21 cellular contexts compared by ENCODE assay signal in genomic region chr4:85818700-85819099, GRCh38.
"Had no signal": no experiment of that assay in that cellular context is flagged by ENCODE, and none has a peak within 500 bp of the region (broad histone marks: within the 10 kb centered on the region; RNA-seq: fewer than 3 reads in every experiment).

No MANE protein-coding gene starts in this region.

- H3K4me1 ChIP-seq: adrenal gland had no signal

- H3K36me3 ChIP-seq: adrenal gland, right atrium auricular region, transverse colon, vagina had no signal

- H3K27me3 ChIP-seq: adrenal gland, dorsolateral prefrontal cortex, right atrium auricular region, transverse colon, vagina had no signal

- DNase-seq: activated CD4-positive, alpha-beta T cell treated with anti-CD3 and anti-CD28 coated beads for 4 hours; activated CD8-positive, alpha-beta memory T cell treated with anti-CD3 and anti-CD28 coated beads, Interleukin-2, amount 50 U/mL, for 4 hours; activated CD8-positive, alpha-beta T cell treated with anti-CD3 and anti-CD28 coated beads, Interleukin-2, amount 10 ng/mL, durations not matched to agents 7 days and 5 days; activated effector memory CD4-positive, alpha-beta T cell treated with anti-CD3 and anti-CD28 coated beads, Interleukin-2, amount 50 U/mL, for 16 hours; activated T-cell treated with anti-CD3 and anti-CD28 coated beads, Interleukin-2, amount 50 U/mL, for 48 hours; adrenal gland; dorsolateral prefrontal cortex; endodermal cell; mucosa of descending colon; naive thymus-derived CD8-positive, alpha-beta T cell; nucleus accumbens; stimulated activated CD4-positive, alpha-beta T cell treated with anti-CD3 and anti-CD28 coated beads, Interleukin-15, amount 100 ng/mL, for 24 hours; stimulated activated CD4-positive, alpha-beta T cell treated with anti-CD3 and anti-CD28 coated beads, Interleukin-4, amount 100 ng/mL, for 1 hour; stimulated activated naive CD4-positive, alpha-beta T cell; transverse colon had no signal

- H3K36me3 Mint-ChIP-seq: activated naive CD4-positive, alpha-beta T cell treated with anti-CD3 and anti-CD28 coated beads, Interleukin-2, amount 50 U/mL, for 24 hours; naive thymus-derived CD8-positive, alpha-beta T cell had no signal

- H3K4me1 Mint-ChIP-seq: activated naive CD4-positive, alpha-beta T cell treated with anti-CD3 and anti-CD28 coated beads, Interleukin-2, amount 50 U/mL, for 24 hours; naive thymus-derived CD8-positive, alpha-beta T cell had no signal

- H3K27ac Mint-ChIP-seq: activated CD8-positive, alpha-beta T cell treated with anti-CD3 and anti-CD28 coated beads, Interleukin-2, amount 10 ng/mL, durations not matched to agents 7 days and 5 days; activated naive CD4-positive, alpha-beta T cell treated with anti-CD3 and anti-CD28 coated beads, Interleukin-2, amount 50 U/mL, for 24 hours; endodermal cell; naive thymus-derived CD8-positive, alpha-beta T cell; progenitor cell of endocrine pancreas; WTC11 had no signal

- ATAC-seq: activated CD8-positive, alpha-beta T cell treated with anti-CD3 and anti-CD28 coated beads, Interleukin-2, amount 10 ng/mL, durations not matched to agents 7 days and 5 days; mucosa of descending colon; naive thymus-derived CD8-positive, alpha-beta T cell had no signal

- H3K27me3 Mint-ChIP-seq: activated naive CD4-positive, alpha-beta T cell treated with anti-CD3 and anti-CD28 coated beads, Interleukin-2, amount 50 U/mL, for 24 hours; naive thymus-derived CD8-positive, alpha-beta T cell; progenitor cell of endocrine pancreas had no signal

- H3K4me3 Mint-ChIP-seq: activated CD8-positive, alpha-beta T cell treated with anti-CD3 and anti-CD28 coated beads, Interleukin-2, amount 10 ng/mL, durations not matched to agents 7 days and 5 days; activated naive CD4-positive, alpha-beta T cell treated with anti-CD3 and anti-CD28 coated beads, Interleukin-2, amount 50 U/mL, for 24 hours; endodermal cell; naive thymus-derived CD8-positive, alpha-beta T cell; WTC11 had no signal

- H3K9me3 ChIP-seq: adrenal gland, mucosa of descending colon, right atrium auricular region, transverse colon, vagina had no signal

- H3K27ac ChIP-seq: adrenal gland, dorsolateral prefrontal cortex, right atrium auricular region, transverse colon, vagina had no signal

- H3K4me3 ChIP-seq: adrenal gland, dorsolateral prefrontal cortex, lung, mucosa of descending colon, right atrium auricular region, transverse colon, vagina had no signal
